Comparison of ENCODE assay signal across 1 cellular context in the genomic region with DNA sequence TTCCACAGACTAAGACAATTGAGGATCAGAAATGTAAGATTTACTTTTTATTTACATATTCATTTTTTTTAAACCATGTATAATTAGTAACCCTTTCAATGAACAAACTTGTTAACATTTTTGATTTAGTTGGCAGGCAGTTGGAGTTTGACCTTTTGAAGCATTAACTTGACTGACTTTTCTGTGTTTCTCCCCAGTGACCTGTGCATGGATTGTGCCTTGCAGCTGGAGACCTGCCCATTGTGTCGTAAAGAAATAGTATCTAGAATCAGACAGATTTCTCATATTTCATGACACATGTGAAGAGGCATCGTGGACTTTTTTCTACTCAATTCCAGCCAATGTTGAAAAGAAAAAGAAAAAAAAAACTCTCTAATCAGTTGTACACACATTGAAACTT.
TF ChIP-seq lines count a peak whose summit lies in the region.

No MANE protein-coding gene starts in this region.

TF ChIP-seq in endothelial cell of umbilical vein, 7 proteins besides CTCF, POLR2A, EP300 and RAD21:
- TF ChIP-seq JUN (IDR thresholded peaks at IDR 0.05; ENCODE audit: borderline replicate concordance, insufficient read depth, insufficient read length, low read depth) (no peak), FOS (IDR thresholded peaks at IDR 0.05; ENCODE audit: borderline replicate concordance, insufficient read depth, low read length) (no peak), MYC (IDR thresholded peaks at IDR 0.05; ENCODE audit: low read depth, low read length) (no peak), POLR2AphosphoS5 (IDR thresholded peaks at IDR 0.05; ENCODE audit: insufficient read depth, low read depth, low read length) (no peak), GATA2 (IDR thresholded peaks at IDR 0.05; ENCODE audit: insufficient read depth, insufficient read length, low read depth, low read length) (no peak)
TF ChIP-seq in endothelial cell of umbilical vein: peak in this region for 0.
